ENCODE assay signal across 23 cellular contexts in genomic region chr7:110790992-110791391, GRCh38.
"Had no signal": no experiment of that assay in that cellular context is flagged by ENCODE, and none has a peak within 500 bp of the region (broad histone marks: within the 10 kb centered on the region; RNA-seq: fewer than 3 reads in every experiment).

No MANE protein-coding gene starts in this region.

- H3K9me3 ChIP-seq: breast epithelium had no signal

- ATAC-seq: activated naive CD4-positive, alpha-beta T cell treated with anti-CD3 and anti-CD28 coated beads, Interleukin-2, amount 50 U/mL, for 72 hours; activated naive CD8-positive, alpha-beta T cell treated with anti-CD3 and anti-CD28 coated beads, Interleukin-2, amount 50 U/mL, for 24 hours; activated T-cell treated with anti-CD3 and anti-CD28 coated beads, Interleukin-2, amount 50 U/mL, for 4 hours; T-helper 17 cell; WTC11 had no signal

- H3K27me3 ChIP-seq: breast epithelium had no signal

- H3K27ac ChIP-seq: breast epithelium had no signal

- DNase-seq: activated CD4-positive, alpha-beta memory T cell treated with anti-CD3 and anti-CD28 coated beads for 36 hours; activated CD4-positive, alpha-beta T cell treated with anti-CD3 and anti-CD28 coated beads, Interleukin-2, amount 10 ng/mL, durations not matched to agents 24 days and 14 days; activated CD4-positive, CD25-positive, alpha-beta regulatory T cell treated with anti-CD3 and anti-CD28 coated beads, Interleukin-2, amount 50 U/mL, for 72 hours; activated CD8-positive, alpha-beta memory T cell treated with anti-CD3 and anti-CD28 coated beads for 24 hours; activated effector memory CD4-positive, alpha-beta T cell treated with anti-CD3 and anti-CD28 coated beads, Interleukin-2, amount 50 U/mL, for 16 hours; activated naive CD4-positive, alpha-beta T cell treated with Interleukin-2 at 50 U/mL for 16 hours; activated naive CD8-positive, alpha-beta T cell treated with anti-CD3 and anti-CD28 coated beads, Interleukin-2, amount 50 U/mL, for 24 hours; activated T-cell treated with anti-CD3 and anti-CD28 coated beads, Interleukin-2, amount 50 U/mL, for 4 hours; central memory CD4-positive, alpha-beta T cell; MM.1S; NCI-H1105; NCI-H1436; NCI-H1694 treated with DMSO at 0.1 percent for 48 hours; NCI-H2029 treated with DMSO at 0.1 percent for 48 hours; NCI-H345; NCI-H510A; NCI-H526 treated with DMSO at 0.1 percent for 48 hours; SIG-M5; T-helper 17 cell; T-helper 9 cell had no signal

- H3K4me1 ChIP-seq: breast epithelium had no signal

- H3K36me3 ChIP-seq: breast epithelium had no signal

- H3K4me3 ChIP-seq: breast epithelium had no signal
